Comparison of ENCODE assay signal across 23 cellular contexts in the genomic region with DNA sequence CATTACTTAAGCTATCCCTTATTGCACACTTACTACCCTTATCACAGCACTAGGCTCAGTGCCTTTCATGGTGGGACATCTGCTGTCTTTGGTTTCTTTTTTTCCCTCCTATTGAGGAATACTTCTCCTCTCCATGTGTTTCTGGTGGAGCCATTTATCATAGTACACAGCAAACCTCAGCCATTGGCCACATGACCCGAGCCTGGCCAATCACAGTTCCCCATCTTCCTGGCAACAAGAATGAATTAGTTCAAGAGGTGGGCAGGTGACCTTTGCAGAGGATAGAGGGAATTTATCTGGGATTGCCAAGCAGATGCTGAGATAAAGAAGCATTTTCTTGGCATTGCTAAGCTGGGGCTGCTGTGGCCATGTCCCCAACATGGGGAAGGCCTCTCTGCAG.
DNase-seq lines count a peak whose midpoint lies in the region; ATAC-seq and TF ChIP-seq lines count a peak whose summit lies in the region.
"Had no signal": no experiment of that assay in that cellular context is flagged by ENCODE, and none has a peak within 500 bp of the region (broad histone marks: within the 10 kb centered on the region; RNA-seq: fewer than 3 reads in every experiment).

No MANE protein-coding gene starts in this region.

- no peaks in the 10 kb centered on the region for H3K9me3 ChIP-seq in HEK293 (ENCODE audit: control insufficient read depth, insufficient read depth, low read depth, low read length)
- no peaks in the 10 kb centered on the region for H3K9me3 ChIP-seq in neuronal stem cell (replicated peaks in 1 of 2; ENCODE audit: control insufficient read depth in 2 of 2, insufficient read depth in 1 of 2, low read depth in 1 of 2, low read length in 2 of 2)

- POLR2A ChIA-PET in HEK293 (lab: Yijun Ruan, JAX): no interaction called here

- no peak overlapping the region for H3K4me2 ChIP-seq in neuronal stem cell (ENCODE audit: insufficient read depth, low read length, poor library complexity, severe bottlenecking)

- H3K79me1 ChIP-seq in neuronal stem cell (ENCODE audit: low read depth, low read length): no peaks in the 10 kb centered on the region

- H3K36me3 ChIP-seq in HEK293 (ENCODE audit: control insufficient read depth in 2 of 2, insufficient read depth in 1 of 2, low read length in 2 of 2): no peaks in the 10 kb centered on the region
- H3K36me3 ChIP-seq in neuronal stem cell (replicated peaks in 1 of 2; ENCODE audit: control insufficient read depth in 2 of 2, insufficient read depth in 2 of 2, low read length in 2 of 2): no peaks in the 10 kb centered on the region
- H3K36me3 ChIP-seq: BE2C had no signal

- H3K9ac ChIP-seq in neuronal stem cell (ENCODE audit: low read depth, low read length, poor library complexity): no peak overlapping the region

- TF ChIP-seq CTCF in HEK293 (tag by site-specific recombination; IDR thresholded peaks at IDR 0.05): no peak
- TF ChIP-seq CTCF in mesothelial cell of epicardium (IDR thresholded peaks at IDR 0.05; ENCODE audit: unreplicated experiment): no peak

- H3K4me3 Mint-ChIP-seq in stimulated activated naive CD8-positive, alpha-beta T cell treated with anti-CD3 and anti-CD28 coated beads, Interleukin-15, amount 100 ng/mL, for 72 hours: no peak overlapping the region
- no peak overlapping the region for H3K4me3 Mint-ChIP-seq in mesothelial cell of epicardium
- H3K4me3 Mint-ChIP-seq: CD4-positive, CD25-positive, alpha-beta regulatory T cell; CD8-positive, alpha-beta memory T cell; H9 had no signal

- peaks cover 21% of the 10 kb centered on the region for H3K27me3 Mint-ChIP-seq in stimulated activated naive CD8-positive, alpha-beta T cell treated with anti-CD3 and anti-CD28 coated beads, Interleukin-15, amount 100 ng/mL, for 72 hours
- peaks cover 5% of the 10 kb centered on the region for H3K27me3 Mint-ChIP-seq in mesothelial cell of epicardium (ENCODE audit: low read depth)
- H3K27me3 Mint-ChIP-seq: CD4-positive, CD25-positive, alpha-beta regulatory T cell; IgD-negative memory B cell had no signal

- DNase-seq in OCI-M1 (lab: John Stamatoyannopoulos, UW): peak; percentile 2
- DNase-seq in ecto neural progenitor cell (ENCODE audit: low spot score): peak; percentile 14
- no peak for DNase-seq in neuronal stem cell (ENCODE audit: low spot score)
- DNase-seq in NCI-H524 (lab: John Stamatoyannopoulos, UW): no peak
- no peak for DNase-seq in stimulated activated naive CD8-positive, alpha-beta T cell treated with anti-CD3 and anti-CD28 coated beads, Interleukin-15, amount 100 ng/mL, for 72 hours
- DNase-seq in mesothelial cell of epicardium (ENCODE audit: low spot score in 2 of 2, unreplicated experiment in 2 of 2): no peak
- DNase-seq: ACHN; BE2C; C1 segment of cervical spinal cord; CD4-positive, CD25-positive, alpha-beta regulatory T cell; CD8-positive, alpha-beta memory T cell; COR-L47; DMS 273 treated with DMSO at 0.1 percent for 48 hours; DMS53; DND-41; EL; GOT3; H9 had no signal

- H3K14ac ChIP-seq in neuronal stem cell (ENCODE audit: low read length): no peak overlapping the region

- no peaks in the 10 kb centered on the region for H3K4me1 ChIP-seq in HEK293 (ENCODE audit: control insufficient read depth, insufficient read depth, low read length)
- peaks cover 0 to 2% of the 10 kb centered on the region in 2 donors for H3K4me1 ChIP-seq in neuronal stem cell (ENCODE audit: control insufficient read depth in 2 of 2, insufficient read depth in 1 of 2, low read depth in 1 of 2, low read length in 2 of 2)
- H3K4me1 ChIP-seq: BE2C had no signal

- H3K4me3 ChIP-seq in HEK293 (ENCODE audit: low read depth, low read length) (no peak overlapping the region), neuronal stem cell (ENCODE audit: low read length in 2 of 2) (peak overlapping the region in 1 of 2 donors; percentile 66)
- H3K4me3 ChIP-seq: GM12878 had no signal

- no peaks in the 10 kb centered on the region for H3K4me1 Mint-ChIP-seq in stimulated activated naive CD8-positive, alpha-beta T cell treated with anti-CD3 and anti-CD28 coated beads, Interleukin-15, amount 100 ng/mL, for 72 hours
- no peaks in the 10 kb centered on the region for H3K4me1 Mint-ChIP-seq in mesothelial cell of epicardium
- H3K4me1 Mint-ChIP-seq: CD4-positive, CD25-positive, alpha-beta regulatory T cell; CD8-positive, alpha-beta memory T cell; H9 had no signal

- no peak overlapping the region for H2BK15ac ChIP-seq in neuronal stem cell (ENCODE audit: low read length)

- peaks cover 0 to 7% (median 0%) of the 10 kb centered on the region in 3 experiments for H3K27me3 ChIP-seq in neuronal stem cell (ENCODE audit: control insufficient read depth in 3 of 3, insufficient read depth in 3 of 3, low read depth in 1 of 3, low read length in 3 of 3)
- H3K27me3 ChIP-seq: BE2C had no signal

- whole genome bisulfite sequencing in neuronal stem cell (ENCODE audit: extremely low coverage in 2 of 2, insufficient read length in 2 of 2, insufficient replicate concordance in 1 of 2), 2 donors: no CpG with 5 or more reads among the region's 1 CpG

- no peak overlapping the region for H3K27ac ChIP-seq in HEK293 (ENCODE audit: extremely low read depth, low read depth, low read length)
- H3K27ac ChIP-seq in neuronal stem cell (replicated peaks; ENCODE audit: low read length): no peak overlapping the region

- no peak overlapping the region for H2AK5ac ChIP-seq in neuronal stem cell (ENCODE audit: low read depth, low read length)

- no peak for ATAC-seq in stimulated activated naive CD8-positive, alpha-beta T cell treated with anti-CD3 and anti-CD28 coated beads, Interleukin-15, amount 100 ng/mL, for 72 hours
- no peak for ATAC-seq in GM21717 (IDR thresholded peaks at IDR 0.05; ENCODE audit: unreplicated experiment)
- ATAC-seq: GM12878, HepG2 had no signal

- H3K9me3 Mint-ChIP-seq in stimulated activated naive CD8-positive, alpha-beta T cell treated with anti-CD3 and anti-CD28 coated beads, Interleukin-15, amount 100 ng/mL, for 72 hours: no peaks in the 10 kb centered on the region
- H3K9me3 Mint-ChIP-seq in mesothelial cell of epicardium: no peaks in the 10 kb centered on the region
- H3K9me3 Mint-ChIP-seq: CD8-positive, alpha-beta memory T cell; H9 had no signal

- H2AFZ ChIP-seq in neuronal stem cell (ENCODE audit: low read length): peak overlapping the region; percentile 11

- no peak overlapping the region for H4K91ac ChIP-seq in neuronal stem cell (ENCODE audit: low read depth, low read length, poor library complexity)

- CTCF ChIA-PET in HEK293 (lab: Yijun Ruan, JAX): interaction anchor here (0.6 kb wide), 1 partner anchor 187 kb away, joined by 3 read pairs; no protein-coding TSS in a partner anchor

- no peak overlapping the region for H3K18ac ChIP-seq in neuronal stem cell (ENCODE audit: low read length)

- no peak overlapping the region for H3K27ac Mint-ChIP-seq in stimulated activated naive CD8-positive, alpha-beta T cell treated with anti-CD3 and anti-CD28 coated beads, Interleukin-15, amount 100 ng/mL, for 72 hours
- no peak overlapping the region for H3K27ac Mint-ChIP-seq in mesothelial cell of epicardium
- H3K27ac Mint-ChIP-seq: CD4-positive, CD25-positive, alpha-beta regulatory T cell; CD8-positive, alpha-beta memory T cell; H9; IgD-negative memory B cell had no signal

- no peak overlapping the region for H2BK5ac ChIP-seq in neuronal stem cell (ENCODE audit: low read length)

- H3K4ac ChIP-seq in neuronal stem cell (ENCODE audit: low read length): no peak overlapping the region

- H4K8ac ChIP-seq in neuronal stem cell (ENCODE audit: low read depth, low read length): no peak overlapping the region

- no peak overlapping the region for H2BK12ac ChIP-seq in neuronal stem cell (ENCODE audit: low read length)

- H3K23ac ChIP-seq in neuronal stem cell (ENCODE audit: low read depth, low read length, poor library complexity): no peak overlapping the region

- H2BK120ac ChIP-seq in neuronal stem cell (ENCODE audit: low read depth, low read length): no peak overlapping the region

- no peaks in the 10 kb centered on the region for H3K36me3 Mint-ChIP-seq in mesothelial cell of epicardium
- H3K36me3 Mint-ChIP-seq: CD4-positive, CD25-positive, alpha-beta regulatory T cell; CD8-positive, alpha-beta memory T cell; IgD-negative memory B cell had no signal

TF ChIP-seq in HEK293, 187 proteins besides CTCF, POLR2A, EP300 and RAD21:
- no peak for TF ChIP-seq ZNF404 (tag by site-specific recombination; IDR thresholded peaks at IDR 0.05)
- TF ChIP-seq ZNF354C (tag by site-specific recombination; IDR thresholded peaks at IDR 0.05; ENCODE audit: borderline replicate concordance, low read depth): no peak
- TF ChIP-seq ZNF529 (tag by site-specific recombination; IDR thresholded peaks at IDR 0.05; ENCODE audit: insufficient replicate concordance): no peak
- TF ChIP-seq, protein P1, sequence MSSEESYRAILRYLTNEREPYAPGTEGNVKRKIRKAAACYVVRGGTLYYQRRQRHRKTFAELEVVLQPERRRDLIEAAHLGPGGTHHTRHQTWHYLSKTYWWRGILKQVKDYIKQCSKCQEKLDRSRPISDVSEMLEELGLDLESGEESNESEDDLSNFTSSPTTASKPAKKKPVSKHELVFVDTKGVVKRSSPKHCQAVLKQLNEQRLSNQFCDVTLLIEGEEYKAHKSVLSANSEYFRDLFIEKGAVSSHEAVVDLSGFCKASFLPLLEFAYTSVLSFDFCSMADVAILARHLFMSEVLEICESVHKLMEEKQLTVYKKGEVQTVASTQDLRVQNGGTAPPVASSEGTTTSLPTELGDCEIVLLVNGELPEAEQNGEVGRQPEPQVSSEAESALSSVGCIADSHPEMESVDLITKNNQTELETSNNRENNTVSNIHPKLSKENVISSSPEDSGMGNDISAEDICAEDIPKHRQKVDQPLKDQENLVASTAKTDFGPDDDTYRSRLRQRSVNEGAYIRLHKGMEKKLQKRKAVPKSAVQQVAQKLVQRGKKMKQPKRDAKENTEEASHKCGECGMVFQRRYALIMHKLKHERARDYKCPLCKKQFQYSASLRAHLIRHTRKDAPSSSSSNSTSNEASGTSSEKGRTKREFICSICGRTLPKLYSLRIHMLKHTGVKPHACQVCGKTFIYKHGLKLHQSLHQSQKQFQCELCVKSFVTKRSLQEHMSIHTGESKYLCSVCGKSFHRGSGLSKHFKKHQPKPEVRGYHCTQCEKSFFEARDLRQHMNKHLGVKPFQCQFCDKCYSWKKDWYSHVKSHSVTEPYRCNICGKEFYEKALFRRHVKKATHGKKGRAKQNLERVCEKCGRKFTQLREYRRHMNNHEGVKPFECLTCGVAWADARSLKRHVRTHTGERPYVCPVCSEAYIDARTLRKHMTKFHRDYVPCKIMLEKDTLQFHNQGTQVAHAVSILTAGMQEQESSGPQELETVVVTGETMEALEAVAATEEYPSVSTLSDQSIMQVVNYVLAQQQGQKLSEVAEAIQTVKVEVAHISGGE (tag by site-specific recombination; conservative IDR thresholded peaks at IDR 0.05; ENCODE audit: low read depth): 0 out of 2 replicates have a peak, but pooled peaks have one; percentile 23
- TF ChIP-seq ZNF571 (tag by site-specific recombination; IDR thresholded peaks at IDR 0.05): no peak
- no peak for TF ChIP-seq ZNF510 (tag by site-specific recombination; IDR thresholded peaks at IDR 0.05; ENCODE audit: insufficient replicate concordance)

Comparison
In these comparisons a context has a peak if more than half of its experiments do, and no peak if none do; other contexts are left out.
1. DNase-seq: peak in OCI-M1 (single experiment) and ecto neural progenitor cell (single experiment); none in neuronal stem cell (single experiment), NCI-H524 (0 of 2), stimulated activated naive CD8-positive, alpha-beta T cell treated with anti-CD3 and anti-CD28 coated beads, Interleukin-15, amount 100 ng/mL, for 72 hours (0 of 2) and mesothelial cell of epicardium (0 of 2).